1 cellular context compared by ENCODE assay signal in the genomic region with DNA sequence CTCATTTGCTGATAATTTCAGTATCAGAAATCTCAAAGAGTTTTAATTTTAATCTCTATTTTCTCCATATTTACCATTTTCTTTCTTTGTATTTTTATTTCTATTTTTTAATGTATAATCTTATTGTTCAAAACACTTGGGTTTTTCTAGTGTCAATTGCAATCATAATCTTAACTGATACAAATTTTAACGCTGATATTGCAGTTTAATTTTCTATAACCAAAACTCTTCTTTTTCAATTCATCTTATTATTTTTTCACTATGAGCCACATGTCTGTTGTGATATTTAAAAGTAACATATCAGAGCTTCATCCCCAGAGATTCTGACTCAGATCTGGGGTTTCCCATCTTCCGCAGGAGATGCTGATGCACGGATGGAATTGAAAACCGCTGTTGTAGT.
TF ChIP-seq lines count a peak whose summit lies in the region.

No MANE protein-coding gene starts in this region.

TF ChIP-seq in K562, 482 proteins besides CTCF, POLR2A, EP300 and RAD21 (continued from another document):
- TF ChIP-seq, protein P1, sequence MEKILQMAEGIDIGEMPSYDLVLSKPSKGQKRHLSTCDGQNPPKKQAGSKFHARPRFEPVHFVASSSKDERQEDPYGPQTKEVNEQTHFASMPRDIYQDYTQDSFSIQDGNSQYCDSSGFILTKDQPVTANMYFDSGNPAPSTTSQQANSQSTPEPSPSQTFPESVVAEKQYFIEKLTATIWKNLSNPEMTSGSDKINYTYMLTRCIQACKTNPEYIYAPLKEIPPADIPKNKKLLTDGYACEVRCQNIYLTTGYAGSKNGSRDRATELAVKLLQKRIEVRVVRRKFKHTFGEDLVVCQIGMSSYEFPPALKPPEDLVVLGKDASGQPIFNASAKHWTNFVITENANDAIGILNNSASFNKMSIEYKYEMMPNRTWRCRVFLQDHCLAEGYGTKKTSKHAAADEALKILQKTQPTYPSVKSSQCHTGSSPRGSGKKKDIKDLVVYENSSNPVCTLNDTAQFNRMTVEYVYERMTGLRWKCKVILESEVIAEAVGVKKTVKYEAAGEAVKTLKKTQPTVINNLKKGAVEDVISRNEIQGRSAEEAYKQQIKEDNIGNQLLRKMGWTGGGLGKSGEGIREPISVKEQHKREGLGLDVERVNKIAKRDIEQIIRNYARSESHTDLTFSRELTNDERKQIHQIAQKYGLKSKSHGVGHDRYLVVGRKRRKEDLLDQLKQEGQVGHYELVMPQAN (IDR thresholded peaks at IDR 0.05; ENCODE audit: borderline replicate concordance), result no peak
- peak; percentile 70 for TF ChIP-seq ZNF316 (IDR thresholded peaks at IDR 0.05)
- no peak for TF ChIP-seq ZNF263 (CRISPR knock-in tag; IDR thresholded peaks at IDR 0.05; ENCODE audit: borderline replicate concordance)
- no peak for TF ChIP-seq ZNF347 (CRISPR knock-in tag; IDR thresholded peaks at IDR 0.05; ENCODE audit: low read depth)
- no peak for TF ChIP-seq EHMT2 (IDR thresholded peaks at IDR 0.05)
- TF ChIP-seq POLR2H (tag; IDR thresholded peaks at IDR 0.05; ENCODE audit: low read depth), result no peak
- no peak for TF ChIP-seq SRF (CRISPR knock-in tag; IDR thresholded peaks at IDR 0.05)
- TF ChIP-seq, protein P2, sequence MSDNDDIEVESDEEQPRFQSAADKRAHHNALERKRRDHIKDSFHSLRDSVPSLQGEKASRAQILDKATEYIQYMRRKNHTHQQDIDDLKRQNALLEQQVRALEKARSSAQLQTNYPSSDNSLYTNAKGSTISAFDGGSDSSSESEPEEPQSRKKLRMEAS (CRISPR knock-in tag; IDR thresholded peaks at IDR 0.05), result no peak
- no peak for TF ChIP-seq CTBP1 (IDR thresholded peaks at IDR 0.05; ENCODE audit: borderline replicate concordance)
- TF ChIP-seq MAFF (IDR thresholded peaks at IDR 0.05; ENCODE audit: low read length), result peak; percentile 22; the same call in 1 of the 2 replicates
- peak; percentile 26; the same call in 1 of the 2 replicates for TF ChIP-seq C11orf30 (IDR thresholded peaks at IDR 0.05; ENCODE audit: low read depth)
